Comparison of ENCODE assay signal across 11 cellular contexts in the genomic region with DNA sequence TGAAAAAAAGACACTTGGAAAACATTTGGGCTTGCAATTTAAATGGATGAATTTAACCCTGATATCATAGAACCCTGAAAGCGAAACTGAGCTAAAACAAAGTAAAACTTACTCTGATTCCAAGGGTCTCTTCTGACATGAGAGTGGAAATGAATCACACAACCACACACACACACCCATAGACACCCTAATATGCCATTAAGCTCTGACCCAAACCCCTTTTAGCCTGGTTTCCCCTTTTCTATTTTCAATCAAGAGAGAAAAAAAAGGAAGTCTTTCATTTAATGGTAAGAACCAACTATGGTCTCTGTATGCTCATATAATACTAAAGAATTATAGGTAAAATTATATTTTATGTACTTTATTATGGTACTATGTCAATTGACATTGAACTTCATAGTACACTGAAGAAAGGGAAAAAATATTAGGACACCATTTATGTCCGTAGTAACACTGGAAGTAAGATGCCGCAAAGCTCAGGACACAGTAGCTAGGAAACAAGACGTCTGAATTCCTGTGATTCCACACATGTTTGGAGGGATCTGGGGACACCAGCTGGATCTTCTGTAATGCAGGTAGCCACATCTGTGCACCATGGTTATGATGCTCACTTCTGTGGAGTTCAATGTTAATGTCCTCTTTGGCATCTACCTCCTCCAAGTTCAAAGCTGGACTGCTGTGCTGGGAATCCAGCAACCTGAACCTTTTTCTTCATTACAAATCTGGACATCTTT.
DNase-seq lines count a peak whose midpoint lies in the region; ATAC-seq and TF ChIP-seq lines count a peak whose summit lies in the region.
"Had no signal": no experiment of that assay in that cellular context is flagged by ENCODE, and none has a peak within 500 bp of the region (broad histone marks: within the 10 kb centered on the region; RNA-seq: fewer than 3 reads in every experiment).

No MANE protein-coding gene starts in this region.

- no peak overlapping the region for H3K27ac Mint-ChIP-seq in activated CD8-positive, alpha-beta T cell treated with anti-CD3 and anti-CD28 coated beads, Interleukin-2, amount 10 ng/mL, durations not matched to agents 7 days and 5 days
- H3K27ac Mint-ChIP-seq: activated naive CD8-positive, alpha-beta T cell; nephron progenitor cell had no signal

- no peak for DNase-seq in coronary artery (ENCODE audit: low spot score)
- no peak for DNase-seq in GOT3 (lab: John Stamatoyannopoulos, UW)
- no peak for DNase-seq in activated CD8-positive, alpha-beta T cell treated with anti-CD3 and anti-CD28 coated beads, Interleukin-2, amount 10 ng/mL, durations not matched to agents 7 days and 5 days

- H3K27ac ChIP-seq in coronary artery (peak overlapping the region; percentile 73 to 76), subcutaneous abdominal adipose tissue (ENCODE audit: low read depth, low read length) (peak overlapping the region; percentile 68)
- H3K27ac ChIP-seq: sigmoid colon had no signal

- H3K4me3 ChIP-seq in coronary artery (no peak overlapping the region), subcutaneous abdominal adipose tissue (ENCODE audit: low read depth in 1 of 5, low read length in 5 of 5) (no peak overlapping the region)
- H3K4me3 ChIP-seq: K562 had no signal

- H3K9ac ChIP-seq in subcutaneous abdominal adipose tissue (ENCODE audit: low read length in 5 of 5) = peak overlapping the region in 1 of 5 donors; percentile 53

- peaks cover 3 to 20% (median 12%) of the 10 kb centered on the region in 5 donors for H3K4me1 ChIP-seq in subcutaneous abdominal adipose tissue (ENCODE audit: control insufficient read depth in 5 of 5, insufficient read depth in 5 of 5, low read length in 5 of 5)

- peak; percentile 63 for ATAC-seq in GM18868 (IDR thresholded peaks at IDR 0.05; ENCODE audit: unreplicated experiment)
- peak; percentile 37 for ATAC-seq in HG03520 (IDR thresholded peaks at IDR 0.05; ENCODE audit: unreplicated experiment)
- ATAC-seq in activated CD8-positive, alpha-beta T cell treated with anti-CD3 and anti-CD28 coated beads, Interleukin-2, amount 10 ng/mL, durations not matched to agents 7 days and 5 days = no peak
- ATAC-seq in HG03469 (IDR thresholded peaks at IDR 0.05; ENCODE audit: unreplicated experiment) = no peak

- POLR2A ChIA-PET in activated CD8-positive, alpha-beta T cell treated with anti-CD3 and anti-CD28 coated beads, Interleukin-2, amount 10 ng/mL, durations not matched to agents 7 days and 5 days (lab: Charles Lee) = interaction anchor here (0.8 kb wide), 1 partner anchor 502 kb away, joined by 3 read pairs; no protein-coding TSS in a partner anchor

- H3K9me3 Mint-ChIP-seq in activated CD8-positive, alpha-beta T cell treated with anti-CD3 and anti-CD28 coated beads, Interleukin-2, amount 10 ng/mL, durations not matched to agents 7 days and 5 days (ENCODE audit: insufficient read depth) = no peaks in the 10 kb centered on the region
- H3K9me3 Mint-ChIP-seq: nephron progenitor cell had no signal

- H3K4me1 Mint-ChIP-seq in activated CD8-positive, alpha-beta T cell treated with anti-CD3 and anti-CD28 coated beads, Interleukin-2, amount 10 ng/mL, durations not matched to agents 7 days and 5 days (ENCODE audit: low read depth) = no peaks in the 10 kb centered on the region

- CTCF ChIA-PET in activated CD8-positive, alpha-beta T cell treated with anti-CD3 and anti-CD28 coated beads, Interleukin-2, amount 10 ng/mL, durations not matched to agents 7 days and 5 days (lab: Charles Lee) = interaction anchor here (0.5 to 12.4 kb wide), 23 partner anchors 8 to 710 kb away, joined by 3 to 222 read pairs (median 5); no protein-coding TSS in a partner anchor

- no peaks in the 10 kb centered on the region for H3K36me3 Mint-ChIP-seq in activated CD8-positive, alpha-beta T cell treated with anti-CD3 and anti-CD28 coated beads, Interleukin-2, amount 10 ng/mL, durations not matched to agents 7 days and 5 days (ENCODE audit: low read depth)
- H3K36me3 Mint-ChIP-seq: activated naive CD8-positive, alpha-beta T cell had no signal

- H3K9me3 ChIP-seq in subcutaneous abdominal adipose tissue (ENCODE audit: control insufficient read depth in 5 of 5, low read length in 5 of 5) = no peaks in the 10 kb centered on the region
- H3K9me3 ChIP-seq: sigmoid colon had no signal

- TF ChIP-seq CTCF in coronary artery (IDR thresholded peaks at IDR 0.05) = no peak

- H3K4me3 Mint-ChIP-seq in activated CD8-positive, alpha-beta T cell treated with anti-CD3 and anti-CD28 coated beads, Interleukin-2, amount 10 ng/mL, durations not matched to agents 7 days and 5 days = no peak overlapping the region
- H3K4me3 Mint-ChIP-seq: activated naive CD8-positive, alpha-beta T cell; nephron progenitor cell had no signal

- no peaks in the 10 kb centered on the region for H3K36me3 ChIP-seq in subcutaneous abdominal adipose tissue (ENCODE audit: control insufficient read depth in 5 of 5, insufficient read depth in 5 of 5, low read length in 5 of 5)
- H3K36me3 ChIP-seq: sigmoid colon had no signal

- H3K27me3 ChIP-seq in subcutaneous abdominal adipose tissue (ENCODE audit: control insufficient read depth in 5 of 5, insufficient read depth in 4 of 5, low read length in 5 of 5) = no peaks in the 10 kb centered on the region
- H3K27me3 ChIP-seq: sigmoid colon had no signal

- peaks cover 12% of the 10 kb centered on the region for H3K27me3 Mint-ChIP-seq in activated CD8-positive, alpha-beta T cell treated with anti-CD3 and anti-CD28 coated beads, Interleukin-2, amount 10 ng/mL, durations not matched to agents 7 days and 5 days (ENCODE audit: low read depth)

Comparison
In these comparisons a context has a peak if more than half of its experiments do, and no peak if none do; other contexts are left out.
1. ATAC-seq: peak in GM18868 (single experiment) and HG03520 (single experiment); none in activated CD8-positive, alpha-beta T cell treated with anti-CD3 and anti-CD28 coated beads, Interleukin-2, amount 10 ng/mL, durations not matched to agents 7 days and 5 days (single experiment) and HG03469 (single experiment).